25 cellular contexts compared by ENCODE assay signal in the genomic region with DNA sequence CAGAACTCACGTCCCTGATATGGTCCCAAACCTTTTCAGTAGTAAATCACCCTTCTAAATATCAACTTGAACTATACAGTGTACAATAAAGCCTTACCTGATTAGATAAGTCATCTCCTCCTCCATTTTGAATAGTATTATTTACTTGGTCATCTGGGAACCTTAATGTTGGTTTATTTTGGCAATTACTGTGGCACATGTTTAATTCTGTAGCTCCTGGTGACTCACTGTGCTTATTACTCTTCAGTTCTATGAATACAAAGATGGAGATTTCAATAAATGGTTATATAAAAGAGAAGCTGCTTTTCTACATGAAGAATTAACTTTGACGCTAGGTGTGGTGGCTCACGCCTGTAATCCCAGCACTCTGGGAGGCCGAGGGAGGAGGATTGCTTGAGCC.
"Had no signal": no experiment of that assay in that cellular context is flagged by ENCODE, and none has a peak within 500 bp of the region (broad histone marks: within the 10 kb centered on the region; RNA-seq: fewer than 3 reads in every experiment).

No MANE protein-coding gene starts in this region.

- DNase-seq: Kasumi-1, MM.1S, NCI-H1048, NCI-H1105 treated with DMSO at 0.1 percent for 48 hours, NCI-H1417 treated with DMSO at 0.1 percent for 48 hours, NCI-H146, NCI-H1694 treated with DMSO at 0.1 percent for 48 hours, NCI-H1930, NCI-H2081 treated with DMSO at 0.1 percent for 48 hours, NCI-H2171, NCI-H226, NCI-H446, NCI-H510A, NCI-H524 treated with DMSO at 0.1 percent for 48 hours, NCI-H69, NCI-H774, SHP77, SK-N-SH, SW 1271 had no signal

- H3K27me3 Mint-ChIP-seq: IgD-negative memory B cell had no signal

- H3K4me3 Mint-ChIP-seq: IgD-negative memory B cell had no signal

- H3K27ac Mint-ChIP-seq: IgD-negative memory B cell had no signal

- H3K9me2 ChIP-seq: SK-N-SH had no signal

- H3K9me3 Mint-ChIP-seq: IgD-negative memory B cell had no signal

- H3K4me2 ChIP-seq: KMS-11, SK-N-SH had no signal

- H3K9ac ChIP-seq: KMS-11, SK-N-SH had no signal

- H3K27ac ChIP-seq: KMS-11, RWPE1 had no signal

- ATAC-seq: HepG2, K562, Panc1 had no signal

- H3K4me3 ChIP-seq: K562 had no signal

- H3K9me3 ChIP-seq: SK-N-SH had no signal
